ENCODE assay signal across 16 cellular contexts in the genomic region with DNA sequence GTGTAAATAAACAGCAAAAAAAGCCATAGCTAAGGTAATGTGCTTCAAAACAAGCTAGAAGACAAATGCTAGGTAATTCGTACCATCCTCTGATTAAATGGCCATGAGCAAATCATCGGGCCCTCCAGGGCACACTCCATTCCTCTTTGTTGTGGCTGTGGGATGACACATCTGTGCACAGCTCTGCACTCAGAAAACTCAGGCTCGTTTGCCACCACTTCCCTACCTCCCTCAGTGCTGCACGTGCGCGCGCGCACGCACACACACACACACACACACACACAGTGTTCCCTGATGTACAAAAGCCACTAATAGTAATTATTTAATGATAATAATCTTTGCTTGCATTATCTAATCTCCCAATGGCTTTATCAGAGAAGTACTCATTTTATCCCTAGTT.
DNase-seq lines count a peak whose midpoint lies in the region; ATAC-seq and TF ChIP-seq lines count a peak whose summit lies in the region.
"Had no signal": no experiment of that assay in that cellular context is flagged by ENCODE, and none has a peak within 500 bp of the region (broad histone marks: within the 10 kb centered on the region; RNA-seq: fewer than 3 reads in every experiment).

No MANE protein-coding gene starts in this region.

- TF ChIP-seq CTCF in DND-41 (IDR thresholded peaks at IDR 0.05; ENCODE audit: borderline replicate concordance, extremely low read depth, low read length, poor library complexity, severe bottlenecking) (no peak), HEK293 (tag by site-specific recombination; IDR thresholded peaks at IDR 0.05) (no peak), epithelial cell of esophagus (IDR thresholded peaks at IDR 0.05; ENCODE audit: insufficient read depth, low read depth, low read length, missing control alignments) (no peak)

- no peak overlapping the region for H2AFZ ChIP-seq in DND-41 (ENCODE audit: low read depth, low read length)
- H2AFZ ChIP-seq: GM23248 had no signal

- no peak overlapping the region for H3K27ac ChIP-seq in DND-41 (ENCODE audit: low read length)
- H3K27ac ChIP-seq in HEK293 (ENCODE audit: extremely low read depth, low read depth, low read length) = no peak overlapping the region
- H3K27ac ChIP-seq: GM23248 had no signal

- no peaks in the 10 kb centered on the region for H3K36me3 ChIP-seq in DND-41 (ENCODE audit: insufficient read depth, low read length)
- H3K36me3 ChIP-seq in HEK293 (ENCODE audit: control insufficient read depth in 2 of 2, insufficient read depth in 1 of 2, low read length in 2 of 2) = no peaks in the 10 kb centered on the region

- peak; percentile 97 for ATAC-seq in DND-41 (ENCODE audit: insufficient read depth, low read depth)
- ATAC-seq in GM19452 (IDR thresholded peaks at IDR 0.05; ENCODE audit: unreplicated experiment) = no peak
- ATAC-seq: CD8-positive, alpha-beta T cell; GM12878 had no signal

- H4K20me1 ChIP-seq in DND-41 (ENCODE audit: insufficient read depth, low read length) = no peaks in the 10 kb centered on the region

- H3K4me3 ChIP-seq in DND-41 (ENCODE audit: low read depth in 1 of 2, low read length in 2 of 2) = no peak overlapping the region
- no peak overlapping the region for H3K4me3 ChIP-seq in HEK293 (ENCODE audit: low read depth, low read length)
- H3K4me3 ChIP-seq in epithelial cell of esophagus (ENCODE audit: low read length) = no peak overlapping the region
- H3K4me3 ChIP-seq: GM12878, GM23248 had no signal

- no peaks in the 10 kb centered on the region for H3K9me3 Mint-ChIP-seq in T-helper 2 cell treated with Interferon-gamma antibody and Interleukin-4, amounts not matched to agents 5 μg/mL and 100 μg/mL, for 36 hours
- H3K9me3 Mint-ChIP-seq: CD8-positive, alpha-beta T cell had no signal

- peak; percentile 63 for DNase-seq in DND-41
- DNase-seq in epithelial cell of esophagus (ENCODE audit: low read depth) = peak; percentile 37
- DNase-seq in retina = peak; percentile 46
- no peak for DNase-seq in HCEC 1CT
- no peak for DNase-seq in T-helper 2 cell treated with Interferon-gamma antibody and Interleukin-4, amounts not matched to agents 5 μg/mL and 100 μg/mL, for 36 hours (ENCODE audit: low spot score)
- DNase-seq: CD8-positive, alpha-beta T cell; COR-L47; DMS153; DMS79 treated with DMSO at 0.1 percent for 48 hours; GM23248; KBM-7 had no signal

- H3K27me3 ChIP-seq in DND-41 (ENCODE audit: insufficient read depth, low read length, poor library complexity) = no peaks in the 10 kb centered on the region

- no peak overlapping the region for H3K9ac ChIP-seq in DND-41 (ENCODE audit: low read depth, low read length)
- H3K9ac ChIP-seq: GM23248 had no signal

- H3K4me1 Mint-ChIP-seq in T-helper 2 cell treated with Interferon-gamma antibody and Interleukin-4, amounts not matched to agents 5 μg/mL and 100 μg/mL, for 36 hours (ENCODE audit: low read depth) = no peaks in the 10 kb centered on the region
- H3K4me1 Mint-ChIP-seq: B cell, CD14-positive monocyte had no signal

- H3K27me3 Mint-ChIP-seq in T-helper 2 cell treated with Interferon-gamma antibody and Interleukin-4, amounts not matched to agents 5 μg/mL and 100 μg/mL, for 36 hours (ENCODE audit: low read depth) = no peaks in the 10 kb centered on the region
- H3K27me3 Mint-ChIP-seq: B cell had no signal

- H3K36me3 Mint-ChIP-seq in T-helper 2 cell treated with Interferon-gamma antibody and Interleukin-4, amounts not matched to agents 5 μg/mL and 100 μg/mL, for 36 hours (ENCODE audit: low read depth) = no peaks in the 10 kb centered on the region
- H3K36me3 Mint-ChIP-seq: CD14-positive monocyte; CD8-positive, alpha-beta T cell had no signal

- no peaks in the 10 kb centered on the region for H3K79me2 ChIP-seq in DND-41 (ENCODE audit: insufficient read depth, low read length)

- POLR2A ChIA-PET in HEK293 (lab: Yijun Ruan, JAX) = no interaction called here

- H3K4me2 ChIP-seq in DND-41 (ENCODE audit: insufficient read depth, low read length) = no peak overlapping the region

- no peaks in the 10 kb centered on the region for H3K9me3 ChIP-seq in DND-41 (ENCODE audit: insufficient read depth, low read length, severe bottlenecking)
- H3K9me3 ChIP-seq in HEK293 (ENCODE audit: control insufficient read depth, insufficient read depth, low read depth, low read length) = no peaks in the 10 kb centered on the region

- H3K27ac Mint-ChIP-seq in T-helper 2 cell treated with Interferon-gamma antibody and Interleukin-4, amounts not matched to agents 5 μg/mL and 100 μg/mL, for 36 hours = no peak overlapping the region
- H3K27ac Mint-ChIP-seq: B cell; CD14-positive monocyte; CD8-positive, alpha-beta T cell had no signal

- H3K4me1 ChIP-seq in DND-41 (ENCODE audit: insufficient read depth, low read length) (no peaks in the 10 kb centered on the region), HEK293 (ENCODE audit: control insufficient read depth, insufficient read depth, low read length) (no peaks in the 10 kb centered on the region)

- CTCF ChIA-PET in HEK293 (lab: Yijun Ruan, JAX) = interaction anchor here (0.5 to 1.1 kb wide), 2 partner anchors 13 to 150 kb away, joined by 3 to 10 read pairs; no protein-coding TSS in a partner anchor

- no peak overlapping the region for H3K4me3 Mint-ChIP-seq in T-helper 2 cell treated with Interferon-gamma antibody and Interleukin-4, amounts not matched to agents 5 μg/mL and 100 μg/mL, for 36 hours
- H3K4me3 Mint-ChIP-seq: B cell; CD14-positive monocyte; CD8-positive, alpha-beta T cell had no signal

TF ChIP-seq in HEK293, 187 proteins besides CTCF, POLR2A, EP300 and RAD21:
- TF ChIP-seq GLI4 (tag by site-specific recombination; IDR thresholded peaks at IDR 0.05) = no peak
- TF ChIP-seq, protein P1, sequence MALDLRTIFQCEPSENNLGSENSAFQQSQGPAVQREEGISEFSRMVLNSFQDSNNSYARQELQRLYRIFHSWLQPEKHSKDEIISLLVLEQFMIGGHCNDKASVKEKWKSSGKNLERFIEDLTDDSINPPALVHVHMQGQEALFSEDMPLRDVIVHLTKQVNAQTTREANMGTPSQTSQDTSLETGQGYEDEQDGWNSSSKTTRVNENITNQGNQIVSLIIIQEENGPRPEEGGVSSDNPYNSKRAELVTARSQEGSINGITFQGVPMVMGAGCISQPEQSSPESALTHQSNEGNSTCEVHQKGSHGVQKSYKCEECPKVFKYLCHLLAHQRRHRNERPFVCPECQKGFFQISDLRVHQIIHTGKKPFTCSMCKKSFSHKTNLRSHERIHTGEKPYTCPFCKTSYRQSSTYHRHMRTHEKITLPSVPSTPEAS (tag by site-specific recombination; IDR thresholded peaks at IDR 0.05) = 0 out of 2 replicates have a peak, but pooled peaks have one; percentile 37

Comparison
In these comparisons a context has a peak if more than half of its experiments do, and no peak if none do; other contexts are left out.
1. DNase-seq: peak in DND-41 (single experiment), epithelial cell of esophagus (single experiment) and retina (single experiment); none in HCEC 1CT (single experiment) and T-helper 2 cell treated with Interferon-gamma antibody and Interleukin-4, amounts not matched to agents 5 μg/mL and 100 μg/mL, for 36 hours (single experiment).